17 cellular contexts compared by ENCODE assay signal in the genomic region with DNA sequence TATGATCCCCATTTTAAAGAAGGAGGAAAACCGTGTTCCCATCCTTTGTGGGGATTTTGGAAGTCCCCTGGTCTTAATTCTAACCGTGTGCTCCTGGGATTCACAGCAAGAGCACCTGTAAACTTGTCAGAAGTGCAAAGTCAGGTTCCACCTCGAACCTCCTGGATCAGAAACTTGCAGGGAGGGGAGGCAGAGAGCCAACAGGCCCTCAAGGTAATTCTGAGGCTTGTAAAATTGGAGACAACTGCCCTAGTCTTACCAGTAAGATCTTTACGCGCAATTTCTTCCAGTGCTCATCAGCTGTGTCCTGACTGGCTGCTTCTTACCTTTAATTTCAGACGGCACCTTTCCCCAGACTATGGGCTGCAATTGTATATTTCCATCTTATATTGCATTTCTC.
"Had no signal": no experiment of that assay in that cellular context is flagged by ENCODE, and none has a peak within 500 bp of the region (broad histone marks: within the 10 kb centered on the region; RNA-seq: fewer than 3 reads in every experiment).

No MANE protein-coding gene starts in this region.

- H3K4me1 ChIP-seq: sigmoid colon had no signal

- H3K4me3 ChIP-seq: heart left ventricle, right atrium auricular region, sigmoid colon had no signal

- H3K9me3 ChIP-seq: right atrium auricular region, sigmoid colon had no signal

- DNase-seq: cerebellar nuclear complex; dermis blood vessel endothelial cell; erythroblast; foreskin melanocyte; heart left ventricle; hippocampal formation; mammary epithelial cell; naive thymus-derived CD4-positive, alpha-beta T cell; nephron progenitor cell; sigmoid colon; small intestine; stimulated activated CD4-positive, alpha-beta T cell treated with anti-CD3 and anti-CD28 coated beads, Interleukin-4, amount 100 ng/mL, for 1 hour; stimulated activated CD8-positive, alpha-beta memory T cell treated with anti-CD3 and anti-CD28 coated beads, Interleukin-4, amount 100 ng/mL, for 48 hours had no signal

- H3K27me3 ChIP-seq: heart left ventricle, right atrium auricular region, sigmoid colon had no signal

- H3K27ac ChIP-seq: parathyroid adenoma, sigmoid colon had no signal

- ATAC-seq: heart left ventricle; left lobe of liver; naive thymus-derived CD4-positive, alpha-beta T cell; stimulated activated effector memory CD8-positive, alpha-beta T cell treated with anti-CD3 and anti-CD28 coated beads, Interleukin-12 subunit alpha, Interleukin-12 subunit beta, amount 100 ng/mL, for 72 hours had no signal

- H3K36me3 ChIP-seq: heart left ventricle, right atrium auricular region, sigmoid colon had no signal

- H3K9ac ChIP-seq: parathyroid adenoma had no signal
